Comparison of ENCODE assay signal across 9 cellular contexts in genomic region chr2:168583710-168584521, GRCh38.
DNase-seq lines count a peak whose midpoint lies in the region; ATAC-seq and FAIRE-seq lines count a peak whose summit lies in the region.
"Had no signal": no experiment of that assay in that cellular context is flagged by ENCODE, and none has a peak within 500 bp of the region (broad histone marks: within the 10 kb centered on the region; RNA-seq: fewer than 3 reads in every experiment).

No MANE protein-coding gene starts in this region.

- 40 to 60% (median 60%) methylated on average over 5 of the region's 5 CpGs for WGBS in small intestine, 3 donors

- H3K27me3 ChIP-seq in small intestine (ENCODE audit: control insufficient read depth in 2 of 2, insufficient read depth in 2 of 2, low read length in 2 of 2) = no peaks in the 10 kb centered on the region

- no peaks in the 10 kb centered on the region for H3K9me3 Mint-ChIP-seq in natural killer cell treated with Interleukin-12 subunit alpha and Interleukin-12 subunit beta and Interleukin-15 and Interleukin-18, amount 100 ng/mL, for 72 hours

- H3K4me3 Mint-ChIP-seq in natural killer cell treated with Interleukin-12 subunit alpha and Interleukin-12 subunit beta and Interleukin-15 and Interleukin-18, amount 100 ng/mL, for 72 hours = peak overlapping the region; percentile 79

- no peak overlapping the region for H3K4me3 ChIP-seq in small intestine (ENCODE audit: low read depth in 1 of 2, low read length in 2 of 2)

- H3K27me3 Mint-ChIP-seq in natural killer cell treated with Interleukin-12 subunit alpha and Interleukin-12 subunit beta and Interleukin-15 and Interleukin-18, amount 100 ng/mL, for 72 hours = no peaks in the 10 kb centered on the region

- no peak for FAIRE-seq in small intestine (lab: Jason Lieb, UNC)

- H3K27ac ChIP-seq in small intestine (ENCODE audit: low read depth in 1 of 2, low read length in 1 of 2) = peak overlapping the region in 1 of 2 donors; percentile 76

- peak overlapping the region; percentile 81 to 87 for H3K27ac Mint-ChIP-seq in natural killer cell treated with Interleukin-12 subunit alpha and Interleukin-12 subunit beta and Interleukin-15 and Interleukin-18, amount 100 ng/mL, for 72 hours

- DNase-seq in EH (ENCODE audit: low read depth) (peak; percentile 51), NCI-H1105 treated with DMSO at 0.1 percent for 48 hours (lab: John Stamatoyannopoulos, UW) (peak; percentile 65), cerebellum (ENCODE audit: low spot score) (peak; percentile 17), islet precursor cell (no peak), GOT3 (lab: John Stamatoyannopoulos, UW) (no peak), small intestine (no peak)
- DNase-seq in natural killer cell treated with Interleukin-12 subunit alpha and Interleukin-12 subunit beta and Interleukin-15 and Interleukin-18, amount 100 ng/mL, for 72 hours (ENCODE audit: low spot score) = no peak
- DNase-seq: activated CD4-positive, alpha-beta T cell treated with anti-CD3 and anti-CD28 coated beads, Interleukin-2, amount 50 U/mL, for 1 hour had no signal

- peaks cover 6 to 9% of the 10 kb centered on the region in 2 donors for H3K4me1 ChIP-seq in small intestine (ENCODE audit: control insufficient read depth in 2 of 2, insufficient read depth in 1 of 2, low read depth in 1 of 2, low read length in 1 of 2)

- ATAC-seq in natural killer cell treated with Interleukin-12 subunit alpha and Interleukin-12 subunit beta and Interleukin-15 and Interleukin-18, amount 100 ng/mL, for 72 hours = no peak
- no peak for ATAC-seq in HG03354 (IDR thresholded peaks at IDR 0.05; ENCODE audit: poor library complexity, severe bottlenecking, unreplicated experiment)

- peaks cover 35 to 41% of the 10 kb centered on the region in 2 donors for H3K4me1 Mint-ChIP-seq in natural killer cell treated with Interleukin-12 subunit alpha and Interleukin-12 subunit beta and Interleukin-15 and Interleukin-18, amount 100 ng/mL, for 72 hours (ENCODE audit: low read depth in 2 of 2)

- H3K9me3 ChIP-seq in small intestine (ENCODE audit: control insufficient read depth, low read depth) = no peaks in the 10 kb centered on the region

- peaks cover 2 to 3% of the 10 kb centered on the region in 2 donors for H3K36me3 ChIP-seq in small intestine (ENCODE audit: control insufficient read depth in 2 of 2, insufficient read depth in 2 of 2, low read length in 2 of 2)

- H3K36me3 Mint-ChIP-seq in natural killer cell treated with Interleukin-12 subunit alpha and Interleukin-12 subunit beta and Interleukin-15 and Interleukin-18, amount 100 ng/mL, for 72 hours = no peaks in the 10 kb centered on the region

Comparison
In these comparisons a context has a peak if more than half of its experiments do, and no peak if none do; other contexts are left out.
1. DNase-seq: peak in EH (single experiment), NCI-H1105 treated with DMSO at 0.1 percent for 48 hours (single experiment) and cerebellum (single experiment); none in natural killer cell treated with Interleukin-12 subunit alpha and Interleukin-12 subunit beta and Interleukin-15 and Interleukin-18, amount 100 ng/mL, for 72 hours (single experiment), islet precursor cell (single experiment), GOT3 (single experiment) and small intestine (single experiment).